Comparison of ENCODE assay signal across 26 cellular contexts in the genomic region with DNA sequence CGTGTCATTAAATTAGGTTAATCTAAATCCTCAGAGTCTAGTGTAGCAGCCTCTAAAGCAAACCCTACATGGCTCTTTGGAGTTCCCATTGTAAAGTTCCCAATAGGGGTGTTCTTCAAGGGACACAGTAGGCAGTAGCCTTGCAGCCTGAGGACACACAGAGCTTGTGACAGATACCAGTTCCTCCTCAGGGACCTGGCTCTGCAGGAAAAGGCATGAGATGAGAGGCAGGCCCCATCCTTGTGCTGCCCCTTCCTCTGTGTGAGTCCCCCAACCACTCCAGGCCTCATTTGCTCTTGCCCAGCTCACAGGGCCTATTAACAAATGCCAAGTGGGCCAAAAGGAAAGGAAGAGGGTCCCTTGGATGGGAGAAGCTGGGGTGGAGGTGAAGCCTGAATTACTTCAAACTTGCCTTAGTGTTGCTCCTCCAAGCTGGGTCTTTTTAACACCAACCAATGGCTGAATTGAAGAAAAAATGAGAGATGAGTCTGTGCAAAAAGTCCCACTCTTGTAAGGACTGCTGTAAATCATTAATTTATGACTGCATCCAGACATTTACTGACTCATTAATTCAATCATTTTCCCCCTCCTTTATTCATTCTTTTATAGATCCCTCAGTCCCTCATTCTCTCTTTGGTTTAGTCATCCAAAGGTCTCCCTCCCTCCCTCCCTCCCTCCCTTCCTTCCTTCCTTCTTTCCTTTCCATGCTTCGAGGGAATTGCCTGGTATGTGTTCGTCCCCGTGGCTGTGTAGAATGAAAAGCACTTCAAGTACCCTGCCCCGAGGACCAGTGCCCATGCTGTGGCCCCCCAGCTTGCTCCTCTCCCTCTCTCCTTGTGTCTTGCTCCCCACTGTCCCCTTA. TPM values are rescaled to one million over a fixed set of nuclear protein-coding genes. Genes with fewer than 3 reads are reported as not detected.
DNase-seq lines count a peak whose midpoint lies in the region; ATAC-seq, FAIRE-seq and TF ChIP-seq lines count a peak whose summit lies in the region.
"Had no signal": no experiment of that assay in that cellular context is flagged by ENCODE, and none has a peak within 500 bp of the region (broad histone marks: within the 10 kb centered on the region; RNA-seq: fewer than 3 reads in every experiment).

No MANE protein-coding gene starts in this region.

- TF ChIP-seq POLR2A in A549 (IDR thresholded peaks at IDR 0.05; ENCODE audit: low read length): no peak

- 13% methylated on average over 5 of the region's 5 CpGs for WGBS in A549 (ENCODE audit: missing lambda C conversion rate)
- 25% methylated on average over 5 of the region's 5 CpGs for WGBS in SK-N-SH (ENCODE audit: low lambda C conversion rate)

- H3K27ac ChIP-seq in A549 (peak overlapping the region; percentile 88 to 92), HEK293 (ENCODE audit: extremely low read depth, low read depth, low read length) (no peak overlapping the region), SK-N-SH (ENCODE audit: low read depth in 2 of 2, low read length in 1 of 2) (peak overlapping the region; percentile 64 to 86; a peak in 3 of 4 replicates)
- H3K27ac ChIP-seq: BLaER1, heart left ventricle had no signal

- no peak overlapping the region for H3K4me3 ChIP-seq in A549
- no peak overlapping the region for H3K4me3 ChIP-seq in HEK293 (ENCODE audit: low read depth, low read length)
- H3K4me3 ChIP-seq in SK-N-SH (ENCODE audit: low read depth in 2 of 2, low read length in 1 of 2): no peak overlapping the region
- H3K4me3 ChIP-seq: BLaER1, HAP-1, heart left ventricle had no signal

- CTCF ChIA-PET in A549 (lab: Yijun Ruan, JAX) (interaction anchor here (0.9 to 1.5 kb wide), 4 partner anchors 9 to 197 kb away, joined by 3 to 4 read pairs (median 3); no protein-coding TSS in a partner anchor), HEK293 (lab: Yijun Ruan, JAX) (interaction anchor here (0.5 kb wide), 1 partner anchor 11 kb away, joined by 3 read pairs; no protein-coding TSS in a partner anchor), SK-N-SH (lab: Yijun Ruan, JAX) (interaction anchor here (0.7 to 2.7 kb wide), 2 partner anchors 21 to 393 kb away, joined by 3 to 9 read pairs; no protein-coding TSS in a partner anchor)

- peak overlapping the region; percentile 61; the same call in 1 of the 2 replicates for H2AFZ ChIP-seq in SK-N-SH (ENCODE audit: low read depth)

- no peaks in the 10 kb centered on the region for H3K27me3 ChIP-seq in SK-N-SH (ENCODE audit: insufficient read depth)
- H3K27me3 ChIP-seq: BLaER1 had no signal

- no peaks in the 10 kb centered on the region for H3K79me2 ChIP-seq in SK-N-SH (ENCODE audit: insufficient read depth)

- TF ChIP-seq RAD21 in A549 (conservative IDR thresholded peaks at IDR 0.05 in 1 of 2, IDR thresholded peaks at IDR 0.05 in 1 of 2): no peak
- TF ChIP-seq RAD21 in SK-N-SH (IDR thresholded peaks at IDR 0.05; ENCODE audit: low read length): no peak

- TF ChIP-seq CTCF in A549 (IDR thresholded peaks at IDR 0.05): no peak
- no peak for TF ChIP-seq CTCF in HEK293 (tag by site-specific recombination; IDR thresholded peaks at IDR 0.05)
- TF ChIP-seq CTCF in SK-N-SH (IDR thresholded peaks at IDR 0.05): no peak

- FAIRE-seq in A549 (lab: Jason Lieb, UNC): no peak
- FAIRE-seq: bronchial epithelial cell had no signal

- peak; percentile 12 to 48; a peak in 5 of 6 replicates for ATAC-seq in A549
- no peak for ATAC-seq in HG03442 (IDR thresholded peaks at IDR 0.05; ENCODE audit: unreplicated experiment)
- ATAC-seq in HG03432 (IDR thresholded peaks at IDR 0.05; ENCODE audit: unreplicated experiment): no peak
- ATAC-seq: activated CD4-positive, CD25-positive, alpha-beta regulatory T cell treated with anti-CD3 and anti-CD28 coated beads, Interleukin-2, amount 50 U/mL, for 24 hours; activated CD8-positive, alpha-beta T cell treated with anti-CD3 and anti-CD28 coated beads for 36 hours; heart left ventricle; right cardiac atrium had no signal

- H3K36me3 ChIP-seq in HEK293 (ENCODE audit: control insufficient read depth in 2 of 2, insufficient read depth in 1 of 2, low read length in 2 of 2): no peaks in the 10 kb centered on the region
- H3K36me3 ChIP-seq in SK-N-SH (replicated peaks in 1 of 2; ENCODE audit: control insufficient read depth in 1 of 2, insufficient read depth in 2 of 2, low read length in 1 of 2): no peaks in the 10 kb centered on the region
- H3K36me3 ChIP-seq: BLaER1, HAP-1, heart left ventricle had no signal

- no peaks in the 10 kb centered on the region for H4K20me1 ChIP-seq in SK-N-SH (ENCODE audit: insufficient read depth)
- H4K20me1 ChIP-seq: BLaER1 had no signal

- no peaks in the 10 kb centered on the region for H3K9me3 ChIP-seq in A549
- no peaks in the 10 kb centered on the region for H3K9me3 ChIP-seq in HEK293 (ENCODE audit: control insufficient read depth, insufficient read depth, low read depth, low read length)
- H3K9me3 ChIP-seq in SK-N-SH: no peaks in the 10 kb centered on the region
- H3K9me3 ChIP-seq: BLaER1, HAP-1, heart left ventricle had no signal

- peak overlapping the region; percentile 23; the same call in 1 of the 2 replicates for H3K9ac ChIP-seq in SK-N-SH
- H3K9ac ChIP-seq: BLaER1 had no signal

- peaks cover 24% of the 10 kb centered on the region for H3F3A ChIP-seq in SK-N-SH (replicated peaks; ENCODE audit: insufficient read depth)

- peaks cover 60% of the 10 kb centered on the region for H3K4me1 ChIP-seq in A549
- H3K4me1 ChIP-seq in HEK293 (ENCODE audit: control insufficient read depth, insufficient read depth, low read length): no peaks in the 10 kb centered on the region
- peaks cover 3 to 43% of the 10 kb centered on the region in 2 experiments; a peak in 3 of 4 replicates for H3K4me1 ChIP-seq in SK-N-SH (ENCODE audit: control insufficient read depth in 1 of 2, insufficient read depth in 2 of 2, low read depth in 1 of 2, low read length in 1 of 2)
- H3K4me1 ChIP-seq: HAP-1, heart left ventricle had no signal

- H3K4me2 ChIP-seq in A549 (peak overlapping the region; percentile 72), SK-N-SH (peak overlapping the region; percentile 57)
- H3K4me2 ChIP-seq: BLaER1 had no signal

- POLR2A ChIA-PET in A549 (lab: Yijun Ruan, JAX) (no interaction called here), HEK293 (lab: Yijun Ruan, JAX) (no interaction called here), SK-N-SH (lab: Yijun Ruan, JAX) (no interaction called here)

- no peaks in the 10 kb centered on the region for H3K9me2 ChIP-seq in SK-N-SH

- TF ChIP-seq EP300 in A549 (IDR thresholded peaks at IDR 0.05): peak in 1 of 2 experiments; percentile 16; a peak in 1 of 5 replicates
- peak in 1 of 2 experiments; percentile 14; a peak in 1 of 4 replicates for TF ChIP-seq EP300 in SK-N-SH (IDR thresholded peaks at IDR 0.05; ENCODE audit: borderline replicate concordance in 1 of 2, low read depth in 1 of 2, low read length in 1 of 2)

- DNase-seq in A549 (ENCODE audit: low read depth in 1 of 2, low spot score in 1 of 2) (peak; percentile 48 to 56), SK-N-SH (no peak), kidney glomerular epithelial cell (lab: John Stamatoyannopoulos, UW) (peak; percentile 97), T-helper 9 cell (no peak), A172 (ENCODE audit: low spot score) (no peak)
- DNase-seq: 8988T; activated CD8-positive, alpha-beta T cell treated with anti-CD3 and anti-CD28 coated beads for 36 hours; COR-L47; DND-41; heart left ventricle; naive B cell; NCI-H1105 treated with DMSO at 0.1 percent for 48 hours; NCI-H2029 treated with DMSO at 0.1 percent for 48 hours; NCI-H446 treated with DMSO at 0.1 percent for 48 hours; right cardiac atrium; RPMI8226; stimulated activated CD4-positive, alpha-beta T cell treated with anti-CD3 and anti-CD28 coated beads, Interleukin-15, amount 100 ng/mL, for 24 hours; stimulated activated CD8-positive, alpha-beta memory T cell treated with anti-CD3 and anti-CD28 coated beads, Interleukin-4, amount 100 ng/mL, for 48 hours; T1000 had no signal

TF ChIP-seq in A549, 52 proteins besides CTCF, POLR2A, EP300 and RAD21 (continues in another document):
- TF ChIP-seq JUNB (IDR thresholded peaks at IDR 0.05) (peak; percentile 37; the same call in 1 of the 2 replicates), ZFP36 (IDR thresholded peaks at IDR 0.05; ENCODE audit: borderline replicate concordance, partially characterized antibody) (no peak), PHF8 (IDR thresholded peaks at IDR 0.05; ENCODE audit: borderline replicate concordance, low read depth) (no peak)

TF ChIP-seq in HEK293, 187 proteins besides CTCF, POLR2A, EP300 and RAD21:
- no peak for TF ChIP-seq ZNF560 (tag by site-specific recombination; IDR thresholded peaks at IDR 0.05; ENCODE audit: borderline replicate concordance)
- no peak for TF ChIP-seq GLIS2 (tag by site-specific recombination; IDR thresholded peaks at IDR 0.05)
- TF ChIP-seq ZIC2 (tag by site-specific recombination; IDR thresholded peaks at IDR 0.05): peak; percentile 38; the same call in 1 of the 2 replicates

TF ChIP-seq in SK-N-SH, 30 proteins besides CTCF, POLR2A, EP300 and RAD21 (continues in another document):
- TF ChIP-seq JUND (IDR thresholded peaks at IDR 0.05): peak; percentile 39
- TF ChIP-seq, protein P1, sequence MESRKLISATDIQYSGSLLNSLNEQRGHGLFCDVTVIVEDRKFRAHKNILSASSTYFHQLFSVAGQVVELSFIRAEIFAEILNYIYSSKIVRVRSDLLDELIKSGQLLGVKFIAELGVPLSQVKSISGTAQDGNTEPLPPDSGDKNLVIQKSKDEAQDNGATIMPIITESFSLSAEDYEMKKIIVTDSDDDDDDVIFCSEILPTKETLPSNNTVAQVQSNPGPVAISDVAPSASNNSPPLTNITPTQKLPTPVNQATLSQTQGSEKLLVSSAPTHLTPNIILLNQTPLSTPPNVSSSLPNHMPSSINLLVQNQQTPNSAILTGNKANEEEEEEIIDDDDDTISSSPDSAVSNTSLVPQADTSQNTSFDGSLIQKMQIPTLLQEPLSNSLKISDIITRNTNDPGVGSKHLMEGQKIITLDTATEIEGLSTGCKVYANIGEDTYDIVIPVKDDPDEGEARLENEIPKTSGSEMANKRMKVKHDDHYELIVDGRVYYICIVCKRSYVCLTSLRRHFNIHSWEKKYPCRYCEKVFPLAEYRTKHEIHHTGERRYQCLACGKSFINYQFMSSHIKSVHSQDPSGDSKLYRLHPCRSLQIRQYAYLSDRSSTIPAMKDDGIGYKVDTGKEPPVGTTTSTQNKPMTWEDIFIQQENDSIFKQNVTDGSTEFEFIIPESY (IDR thresholded peaks at IDR 0.05; ENCODE audit: borderline replicate concordance, low read depth): no peak
- TF ChIP-seq RCOR1 (IDR thresholded peaks at IDR 0.05; ENCODE audit: low read length): no peak
- TF ChIP-seq TCF12 (IDR thresholded peaks at IDR 0.05): peak; percentile 47; the same call in 1 of the 2 replicates

RNA-seq across cellular contexts. Expression of gene MRPS22, which starts 35.4 kb away (rescaled TPM):
- polyA plus RNA-seq in A549 (2011; rRNA removed) (37.2 and 57.3 TPM in 2 replicates), A549 (2017; fragmentation: RNase III; extraction: RNeasy Plus Mini Kit Qiagen cat#74134 plus additional on column Dnase treatment) (47.3 to 56.4 TPM (median 49.6 TPM) in 3 replicates), SK-N-SH (2012; rRNA removed) (50.6 and 53.0 TPM in 2 replicates)
- polyA plus RNA-seq in A549 (2012; cell fraction: cytosol; rRNA removed): 27.7 and 32.9 TPM in 2 replicates
- polyA plus RNA-seq in A549 (2012; cell fraction: nucleus; rRNA removed): 21.5 and 22.4 TPM in 2 replicates
- polyA minus RNA-seq in A549 (2011; rRNA and poly(A)+ RNA removed): 8.5 and 9.2 TPM in 2 replicates
- polyA plus RNA-seq in SK-N-SH (2012; cell fraction: cytosol; rRNA removed): 56.5 and 72.9 TPM in 2 replicates
- polyA plus RNA-seq in SK-N-SH (2012; cell fraction: nucleus; rRNA removed): 51.1 and 55.6 TPM in 2 replicates
- 99.0 and 142 TPM in 2 replicates for total RNA-seq in A172 (2014; rRNA removed; shearing (Covaris generic))

Comparison
In these comparisons a context has a peak if more than half of its experiments do, and no peak if none do; other contexts are left out.
1. ATAC-seq: peak in A549 (2 of 2); none in HG03442 (single experiment) and HG03432 (single experiment).
2. DNase-seq: peak in A549 (2 of 2) and kidney glomerular epithelial cell (single experiment); none in SK-N-SH (single experiment), T-helper 9 cell (single experiment) and A172 (single experiment).